Comparison of ENCODE assay signal across 8 cellular contexts in the genomic region with DNA sequence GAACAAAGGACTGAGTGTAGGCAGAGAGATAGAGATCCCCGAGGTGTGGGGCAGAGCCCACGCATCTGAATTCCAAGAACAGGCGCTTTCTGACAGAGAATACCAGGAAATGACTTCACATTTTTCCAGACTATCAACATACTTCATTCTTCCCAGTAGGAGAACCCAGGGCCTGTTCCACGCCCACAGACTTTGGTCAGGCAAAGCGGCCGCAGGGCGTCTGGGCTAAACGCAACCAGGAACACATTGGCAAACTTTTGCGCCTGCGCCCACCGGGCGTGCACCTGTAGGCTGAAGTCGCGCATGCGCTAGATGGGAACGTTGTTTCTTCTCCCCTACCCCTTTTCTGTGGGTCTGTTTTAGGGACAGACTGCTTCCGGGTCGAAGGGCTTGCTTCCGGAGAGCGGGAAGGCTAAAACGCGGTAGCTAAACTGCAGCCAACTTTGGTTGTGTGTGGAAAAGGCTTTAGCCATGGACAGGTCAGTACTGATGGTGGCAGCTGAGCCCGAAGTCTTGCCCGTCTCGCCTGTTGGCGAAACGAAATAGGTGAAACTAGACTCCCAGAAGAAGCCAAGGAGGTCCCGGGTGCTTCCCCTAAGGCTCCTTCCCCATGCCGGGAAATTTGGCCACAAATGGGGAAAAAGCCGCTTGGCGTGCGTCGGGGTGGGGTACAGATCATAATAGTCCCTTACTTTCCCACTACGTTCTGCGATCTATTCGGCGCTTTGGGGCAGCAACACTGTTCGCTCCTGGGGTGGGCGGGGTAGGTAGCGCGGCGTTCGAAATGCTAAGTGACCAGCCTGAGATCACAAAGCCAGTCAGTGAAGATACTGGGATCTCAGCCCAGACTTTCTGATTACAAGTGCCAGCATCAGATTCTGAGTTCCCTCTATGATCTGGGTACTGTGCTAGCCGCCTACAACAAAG. TPM values are rescaled to one million over a fixed set of nuclear protein-coding genes. Genes with fewer than 3 reads are reported as not detected.
DNase-seq lines count a peak whose midpoint lies in the region; ATAC-seq and TF ChIP-seq lines count a peak whose summit lies in the region.

Gene NUP107 (plus strand): TSS at position 384 of the 927 bp plus-strand sequence. CDS start 88 bp downstream, at position 472.

- H3K4me1 ChIP-seq in spleen, result peaks cover 18 to 41% (median 27%) of the 10 kb centered on the region in 6 donors

- intact Hi-C loops in spleen (cut with DNase I; ENCODE audit: low total_unique reads), result loop anchor here (5.0 to 10.0 kb wide), 2 partner anchors 75 to 332 kb away; partner anchors contain the start of gene RAP1B

- peak within 1 kb of the TSS; percentile 78 to 100 (median 97) for H3K4me3 ChIP-seq in spleen

- 0 to 1% (median 1%) methylated on average over 38 to 44 of the region's 44 CpGs for WGBS in spleen, 5 donors

- peaks cover 0 to 28% (median 20%) of the 10 kb centered on the region in 6 donors for H3K36me3 ChIP-seq in spleen

- no peaks in the 10 kb centered on the region for H3K27me3 ChIP-seq in spleen (replicated peaks in 1 of 7)

- DNase-seq in AG08395 (ENCODE audit: low spot score) (peak; percentile 100), NCI-H345 (lab: John Stamatoyannopoulos, UW) (peak; percentile 97), inferior parietal cortex (ENCODE audit: extremely low spot score) (peak; percentile 99), spleen (peak; percentile 99)
- peak; percentile 92 to 96 (median 92) for DNase-seq in activated CD4-positive, CD25-positive, alpha-beta regulatory T cell (lab: John Stamatoyannopoulos, UW)
- peak; percentile 95 for DNase-seq in central memory CD4-positive, alpha-beta T cell

- H3K27ac ChIP-seq in spleen, result peak within 1 kb of the TSS; percentile 68 to 90 (median 86)

- in situ Hi-C loops in GM18951 (cut with MboI; ENCODE audit: low sequenced_read_pairs, unreplicated experiment), result no loop called here

- TF ChIP-seq CTCF in spleen (IDR thresholded peaks at IDR 0.05 in 8 of 11, conservative IDR thresholded peaks at IDR 0.05 in 3 of 11), result peak in 6 of 11 experiments; percentile 15 to 42 (median 33)

- peak; percentile 93 for TF ChIP-seq POLR2A in GM18951 (IDR thresholded peaks at IDR 0.05; ENCODE audit: extremely low read depth, insufficient read depth, insufficient read length)
- peak in 1 of 3 donors; percentile 73 for TF ChIP-seq POLR2A in spleen (IDR thresholded peaks at IDR 0.05)

- H3K9me3 ChIP-seq in spleen, result no peaks in the 10 kb centered on the region

- peak; percentile 96 for ATAC-seq in HG03196 (IDR thresholded peaks at IDR 0.05; ENCODE audit: unreplicated experiment)

RNA-seq across cellular contexts. Expression of gene NUP107, which starts in this region (rescaled TPM):
- 10 to 100 TPM; 41.1 to 61.4 (median 53.4) TPM for total RNA-seq in spleen
- polyA plus RNA-seq in spleen, result 10 to 100 TPM; 19.7 to 26.7 (median 20.3) TPM

Comparison
In these comparisons a context has a peak if more than half of its experiments do, and no peak if none do; other contexts are left out.
1. Peak in every context shown above with its lines: DNase-seq, ATAC-seq, H3K4me3 ChIP-seq and H3K27ac ChIP-seq.